ENCODE assay signal across 7 cellular contexts in the genomic region with DNA sequence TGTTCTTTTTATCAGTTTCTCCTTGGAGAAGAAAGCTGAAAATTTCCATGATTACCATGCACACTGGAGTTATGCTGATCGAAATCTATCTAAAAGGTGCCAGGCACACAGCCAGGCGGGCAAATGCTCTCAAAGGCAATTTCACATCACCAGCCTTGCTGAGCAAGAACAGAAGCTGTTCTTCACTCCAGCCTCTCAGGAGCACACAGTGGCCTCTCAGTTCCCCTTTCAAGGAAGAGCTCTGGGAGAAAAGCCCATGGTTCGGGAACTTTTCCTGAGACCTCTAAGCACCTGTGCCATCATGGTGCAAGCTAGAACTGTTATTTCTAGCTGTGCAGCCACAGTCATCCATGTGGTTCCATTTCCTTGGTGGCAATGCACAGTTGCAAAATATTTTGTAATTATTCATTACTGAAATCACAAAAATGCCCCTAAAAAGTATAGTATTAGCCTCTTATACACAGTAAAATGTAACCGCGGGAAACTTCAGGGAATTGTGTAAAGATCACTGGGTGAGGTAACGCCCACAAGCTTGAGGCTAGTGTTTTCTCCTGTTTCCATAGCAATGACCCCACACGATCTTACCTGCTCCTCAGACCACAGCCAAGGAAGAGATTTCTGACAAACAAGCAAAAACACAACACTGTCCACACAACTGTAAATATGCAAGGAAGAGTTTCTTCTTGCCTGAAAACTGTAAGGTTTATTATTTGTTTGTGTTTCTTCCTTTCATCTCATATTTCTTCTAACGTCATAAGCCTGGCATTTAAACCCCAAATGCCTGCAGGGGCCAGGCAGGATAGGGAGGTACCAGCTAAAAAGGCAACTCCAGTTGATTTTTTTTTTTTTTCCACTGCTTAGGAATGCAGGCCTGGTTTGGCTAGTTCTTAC.
A peak's percentile ranks its signal among the peaks of the same experiment; 100 is the strongest.
DNase-seq lines count a peak whose midpoint lies in the region; ATAC-seq and TF ChIP-seq lines count a peak whose summit lies in the region.

No MANE protein-coding gene starts in this region.

- no peak overlapping the region for H3K27ac ChIP-seq in mesendoderm (ENCODE audit: low read depth, low read length)

- H3K4ac ChIP-seq in mesendoderm (ENCODE audit: low read depth, low read length): no peak overlapping the region

- no peak overlapping the region for H3K9ac ChIP-seq in mesendoderm (ENCODE audit: low read length)

- H3K4me1 ChIP-seq in mesendoderm (ENCODE audit: control insufficient read depth, low read depth, low read length): peaks cover 10% of the 10 kb centered on the region

- H3K23ac ChIP-seq in mesendoderm (ENCODE audit: low read length): no peak overlapping the region

- no peak overlapping the region for H4K5ac ChIP-seq in mesendoderm (ENCODE audit: low read length)

- H3K4me3 ChIP-seq in mesendoderm (ENCODE audit: low read length): no peak overlapping the region
- H3K4me3 ChIP-seq in lower leg skin (ENCODE audit: low read depth, poor library complexity, severe bottlenecking): no peak overlapping the region

- H3K4me3 Mint-ChIP-seq in chondrocyte (ENCODE audit: unreplicated experiment): peak overlapping the region; percentile 1

- no CpG with 5 or more reads among the region's 8 CpGs for WGBS in mesendoderm (ENCODE audit: extremely low coverage, insufficient coverage, low lambda C conversion rate)
- 19 to 21% methylated on average over 8 of the region's 8 CpGs for WGBS in lower leg skin, 2 donors

- H3K27ac Mint-ChIP-seq in chondrocyte (ENCODE audit: unreplicated experiment): peak overlapping the region; percentile 88

- H3K79me2 ChIP-seq in mesendoderm (ENCODE audit: control insufficient read depth, insufficient read depth, low read length): no peaks in the 10 kb centered on the region

- H3K9me3 Mint-ChIP-seq in chondrocyte (ENCODE audit: low read depth): no peaks in the 10 kb centered on the region

- TF ChIP-seq CTCF in chondrocyte (IDR thresholded peaks at IDR 0.05): no peak
- no peak for TF ChIP-seq CTCF in lower leg skin (IDR thresholded peaks at IDR 0.05)

- TF ChIP-seq POLR2A in lower leg skin (IDR thresholded peaks at IDR 0.05): no peak

- H2BK15ac ChIP-seq in mesendoderm (replicated peaks; ENCODE audit: low read depth): peak overlapping the region; percentile 86

- no peaks in the 10 kb centered on the region for H3K27me3 Mint-ChIP-seq in chondrocyte (ENCODE audit: low read depth)

- ATAC-seq in HG03460 (IDR thresholded peaks at IDR 0.05; ENCODE audit: unreplicated experiment): no peak
- ATAC-seq in HG03159 (IDR thresholded peaks at IDR 0.05; ENCODE audit: unreplicated experiment): no peak

- H2BK5ac ChIP-seq in mesendoderm (ENCODE audit: low read length): no peak overlapping the region

- intact Hi-C loops in lower leg skin (cut with DNase I; ENCODE audit: low total_unique reads): no loop called here

- no peak overlapping the region for H3K56ac ChIP-seq in mesendoderm (ENCODE audit: low read length)

- H4K8ac ChIP-seq in mesendoderm (ENCODE audit: low read depth, low read length): no peak overlapping the region

- no peaks in the 10 kb centered on the region for H3K36me3 ChIP-seq in mesendoderm (ENCODE audit: control insufficient read depth, insufficient read depth, low read length)

- DNase-seq in GOT3 (lab: John Stamatoyannopoulos, UW): peak; percentile 35
- peak; percentile 84 for DNase-seq in NCI-H226
- DNase-seq in chondrocyte (ENCODE audit: low spot score): no peak
- peak; percentile 93 for DNase-seq in mesendoderm
- no peak for DNase-seq in lower leg skin (ENCODE audit: low spot score in 2 of 2)

- H3K4me1 Mint-ChIP-seq in chondrocyte (ENCODE audit: low read depth): peaks cover 42% of the 10 kb centered on the region

- peak overlapping the region; percentile 18 for H2BK120ac ChIP-seq in mesendoderm (ENCODE audit: low read depth, low read length)

- H3K36me3 Mint-ChIP-seq in chondrocyte (ENCODE audit: low read depth): no peaks in the 10 kb centered on the region

- no peak overlapping the region for H3K4me2 ChIP-seq in mesendoderm (ENCODE audit: low read length)

- no peak overlapping the region for H2AK5ac ChIP-seq in mesendoderm (ENCODE audit: low read length)

- H3K27me3 ChIP-seq in mesendoderm (ENCODE audit: insufficient read depth, low read length, poor library complexity): no peaks in the 10 kb centered on the region

- no peaks in the 10 kb centered on the region for H3K79me1 ChIP-seq in mesendoderm (ENCODE audit: low read length)

- H3K18ac ChIP-seq in mesendoderm (ENCODE audit: low read length): no peak overlapping the region

Comparison
In these comparisons a context has a peak if more than half of its experiments do, and no peak if none do; other contexts are left out.
1. DNase-seq: peak in GOT3 (single experiment), NCI-H226 (single experiment) and mesendoderm (single experiment); none in chondrocyte (single experiment) and lower leg skin (0 of 2).